ENCODE assay signal across 8 cellular contexts in genomic region chr2:113240150-113240914, GRCh38. TPM values are rescaled to one million over a fixed set of nuclear protein-coding genes. Genes with fewer than 3 reads are reported as not detected.
A peak's percentile ranks its signal among the peaks of the same experiment; 100 is the strongest.
DNase-seq lines count a peak whose midpoint lies in the region; ATAC-seq and TF ChIP-seq lines count a peak whose summit lies in the region.

No MANE protein-coding gene starts in this region.

- dilution Hi-C loops in mammary epithelial cell (cut with HindIII; ENCODE audit: low sequenced_read_pairs), result no loop called here

- CTCF ChIA-PET in mammary epithelial cell (lab: Charles Lee; ENCODE audit: low non-redundant PET), result interaction anchor here (0.6 to 0.8 kb wide), 7 partner anchors 37 to 613 kb away, joined by 3 to 6 read pairs (median 4); no protein-coding TSS in a partner anchor

- H3K9me3 ChIP-seq in mammary epithelial cell (replicated peaks; ENCODE audit: insufficient read depth, low read length) (no peaks in the 10 kb centered on the region), liver (ENCODE audit: control insufficient read depth in 4 of 4, low read length in 3 of 4) (no peaks in the 10 kb centered on the region), tibial artery (no peaks in the 10 kb centered on the region)

- intact Hi-C loops in mammary epithelial cell (cut with micrococcal nuclease) (loop anchor here (1.0 to 2.0 kb wide), 2 partner anchors 90 to 102 kb away; no protein-coding TSS in a partner anchor), tibial artery (cut with DNase I; ENCODE audit: low total_unique reads) (no loop called here)

- H2AFZ ChIP-seq in mammary epithelial cell (ENCODE audit: low read depth, low read length), result peak overlapping the region; percentile 27

- H3K27me3 ChIP-seq in mammary epithelial cell (ENCODE audit: insufficient read depth, low read length) (no peaks in the 10 kb centered on the region), liver (ENCODE audit: control insufficient read depth in 4 of 4, insufficient read depth in 4 of 4, low read length in 3 of 4) (no peaks in the 10 kb centered on the region), tibial artery (no peaks in the 10 kb centered on the region)

- TF ChIP-seq RAD21 in liver (IDR thresholded peaks at IDR 0.05), result peak; percentile 22 to 57

- H3K36me3 ChIP-seq in mammary epithelial cell (ENCODE audit: insufficient read depth, low read length) (no peaks in the 10 kb centered on the region), liver (ENCODE audit: control insufficient read depth in 4 of 4, insufficient read depth in 3 of 4, low read depth in 1 of 4, low read length in 3 of 4) (no peaks in the 10 kb centered on the region), tibial artery (no peaks in the 10 kb centered on the region)

- 3% methylated on average over 15 of the region's 15 CpGs for WGBS in mammary epithelial cell (ENCODE audit: low coverage, missing lambda C conversion rate)
- WGBS in liver, result 31% methylated on average over 15 of the region's 15 CpGs

- H3K79me2 ChIP-seq in mammary epithelial cell (ENCODE audit: insufficient read depth, low read length), result no peaks in the 10 kb centered on the region

- peak; percentile 16 to 19 for TF ChIP-seq CTCF in mammary epithelial cell (conservative IDR thresholded peaks at IDR 0.05 in 1 of 2, IDR thresholded peaks at IDR 0.05 in 1 of 2; ENCODE audit: extremely low read depth in 1 of 2, insufficient read depth in 1 of 2, low read depth in 1 of 2, low read length in 2 of 2)
- TF ChIP-seq CTCF in liver (IDR thresholded peaks at IDR 0.05; ENCODE audit: low read depth, low read length, missing input control), result no peak
- no peak for TF ChIP-seq CTCF in tibial artery (IDR thresholded peaks at IDR 0.05)

- H3K4me3 ChIP-seq in mammary epithelial cell (replicated peaks in 1 of 3; ENCODE audit: insufficient read depth in 1 of 3, low read depth in 2 of 3, low read length in 3 of 3) (peak overlapping the region in 2 of 3 experiments; percentile 2 to 12), liver (ENCODE audit: low read depth in 1 of 3, low read length in 3 of 3) (no peak overlapping the region), tibial artery (no peak overlapping the region)

- in situ Hi-C loops in G401 (cut with HindIII; ENCODE audit: low sequenced_read_pairs), result no loop called here
- in situ Hi-C loops in mammary epithelial cell (cut with MboI; ENCODE audit: low sequenced_read_pairs in 2 of 2), result no loop called here

- H3K9ac ChIP-seq in mammary epithelial cell (ENCODE audit: insufficient read depth, low read length) (peak overlapping the region; percentile 76), liver (ENCODE audit: low read depth in 1 of 2, low read length in 2 of 2) (no peak overlapping the region)

- peak; percentile 72 for DNase-seq in G401 (ENCODE audit: low spot score)
- DNase-seq in NCI-H345 (lab: John Stamatoyannopoulos, UW), result peak; percentile 69
- DNase-seq in mammary epithelial cell, result peak; percentile 95
- peak; percentile 89 to 93 for DNase-seq in tibial artery
- no peak for DNase-seq in NCI-H187 (lab: John Stamatoyannopoulos, UW)

- peaks cover 29% of the 10 kb centered on the region for H3K4me1 ChIP-seq in mammary epithelial cell (ENCODE audit: insufficient read depth, low read length)
- peaks cover 5 to 19% (median 7%) of the 10 kb centered on the region in 4 donors for H3K4me1 ChIP-seq in liver (ENCODE audit: control insufficient read depth in 4 of 4, insufficient read depth in 4 of 4, low read length in 3 of 4)
- H3K4me1 ChIP-seq in tibial artery, result peaks cover 0 to 45% (median 24%) of the 10 kb centered on the region in 4 donors

- TSS peak; percentile 61 for BruUV-seq in mammary epithelial cell (replicated peaks; lab: Mats Ljungman, UMichigan)

- ATAC-seq in GM21526 (IDR thresholded peaks at IDR 0.05; ENCODE audit: low FRiP score, unreplicated experiment) (no peak), GM19455 (IDR thresholded peaks at IDR 0.05; ENCODE audit: unreplicated experiment) (no peak)

- H3K27ac ChIP-seq in mammary epithelial cell (ENCODE audit: insufficient read depth, low read depth, low read length), result peak overlapping the region; percentile 95
- H3K27ac ChIP-seq in liver (ENCODE audit: low read depth in 1 of 2, low read length in 2 of 2), result no peak overlapping the region
- peak overlapping the region; percentile 57 to 67 for H3K27ac ChIP-seq in tibial artery

- no peaks in the 10 kb centered on the region for H4K20me1 ChIP-seq in mammary epithelial cell (ENCODE audit: insufficient read depth, low read length)

- H3K4me2 ChIP-seq in mammary epithelial cell (ENCODE audit: insufficient read depth, low read depth, low read length), result peak overlapping the region; percentile 71

TF ChIP-seq in liver, 16 proteins besides CTCF, POLR2A, EP300 and RAD21:
- TF ChIP-seq SP1 (IDR thresholded peaks at IDR 0.05) (no peak), FOXA2 (IDR thresholded peaks at IDR 0.05) (no peak)

RNA-seq across cellular contexts. Expression of gene PAX8, which starts 38.4 kb away (rescaled TPM):
- total RNA-seq in G401 (2014; rRNA removed; shearing (Covaris generic)), result not detected in 2 replicates
- 10 to 100 TPM in 1 of 2 donors, 1 to 10 TPM in 1; 3.3 to 16.1 TPM for total RNA-seq in mammary epithelial cell
- 0.79 TPM for polyA plus RNA-seq in mammary epithelial cell
- not detected for polyA minus RNA-seq in mammary epithelial cell
- under 1 TPM; 0.09 to 0.17 TPM for total RNA-seq in liver
- polyA plus RNA-seq in liver, result under 1 TPM; 0.50 to 0.85 TPM

Comparison
In these comparisons a context has a peak if more than half of its experiments do, and no peak if none do; other contexts are left out.
1. DNase-seq: peak in G401 (single experiment), NCI-H345 (single experiment), mammary epithelial cell (single experiment) and tibial artery (2 of 2); none in NCI-H187 (0 of 2).
2. H3K27ac ChIP-seq: peak in mammary epithelial cell (single experiment) and tibial artery (2 of 2); none in liver (0 of 2).
3. H3K4me3 ChIP-seq: peak in mammary epithelial cell (2 of 3); none in liver (0 of 3) and tibial artery (0 of 2).
4. CTCF ChIP-seq: peak in mammary epithelial cell (2 of 2); none in liver (single experiment) and tibial artery (0 of 2).